8 cellular contexts compared by ENCODE assay signal in genomic region chr12:56635539-56636117, GRCh38. TPM values are rescaled to one million over a fixed set of nuclear protein-coding genes. Genes with fewer than 3 reads are reported as not detected.
DNase-seq lines count a peak whose midpoint lies in the region; ATAC-seq and TF ChIP-seq lines count a peak whose summit lies in the region.

No MANE protein-coding gene starts in this region.

- H3K4me3 ChIP-seq in left ventricle myocardium inferior (peak overlapping the region; percentile 87), left lung (peak overlapping the region; percentile 82 to 90), thoracic aorta (peak overlapping the region; percentile 81)

- no peak for DNase-seq in left ventricle myocardium inferior
- no peak for DNase-seq in left ventricle myocardium superior
- DNase-seq in left lung, result no peak
- DNase-seq in thoracic aorta (ENCODE audit: low spot score), result no peak
- DNase-seq in HK-2 (ENCODE audit: unreplicated experiment), result no peak
- no peak for DNase-seq in NCI-H1092 (lab: John Stamatoyannopoulos, UW)

- peaks cover 92% of the 10 kb centered on the region for H3K4me1 ChIP-seq in left ventricle myocardium inferior
- peaks cover 26 to 60% of the 10 kb centered on the region in 2 donors for H3K4me1 ChIP-seq in left lung
- H3K4me1 ChIP-seq in thoracic aorta (ENCODE audit: control insufficient read depth in 1 of 2, low read depth in 2 of 2), result peaks cover 39 to 43% of the 10 kb centered on the region in 2 donors

- WGBS in adipose tissue, 3 donors, result 0 to 2% (median 1%) methylated on average over 11 of the region's 11 CpGs

- TF ChIP-seq CTCF in left ventricle myocardium inferior (IDR thresholded peaks at IDR 0.05; ENCODE audit: borderline replicate concordance) (no peak), left lung (IDR thresholded peaks at IDR 0.05) (no peak), thoracic aorta (IDR thresholded peaks at IDR 0.05) (no peak)

- H3K27ac ChIP-seq in left ventricle myocardium inferior (replicated peaks), result peak overlapping the region; percentile 97
- peak overlapping the region; percentile 14 for H3K27ac ChIP-seq in adipose tissue (ENCODE audit: low read depth, low read length)
- H3K27ac ChIP-seq in left lung, result peak overlapping the region; percentile 93 to 97
- H3K27ac ChIP-seq in thoracic aorta, result peak overlapping the region; percentile 87 to 88

- H3K27me3 ChIP-seq in left ventricle myocardium inferior (ENCODE audit: low read depth) (no peaks in the 10 kb centered on the region), left lung (no peaks in the 10 kb centered on the region), thoracic aorta (replicated peaks; ENCODE audit: insufficient read depth) (no peaks in the 10 kb centered on the region)

- intact Hi-C loops in left ventricle myocardium inferior (cut with micrococcal nuclease), result no loop called here
- intact Hi-C loops in left ventricle myocardium superior (cut with micrococcal nuclease), result loop anchor here (10.0 kb wide), 1 partner anchor 111 kb away; the partner anchor contains the start of gene RBMS2
- intact Hi-C loops in left lung (cut with DNase I), result no loop called here

- ATAC-seq in left ventricle myocardium superior, result no peak
- no peak for ATAC-seq in left lung
- ATAC-seq in thoracic aorta (ENCODE audit: insufficient number of reproducible peaks, low FRiP score, low read depth), result no peak
- ATAC-seq in HG03045 (IDR thresholded peaks at IDR 0.05; ENCODE audit: unreplicated experiment), result no peak

- no peaks in the 10 kb centered on the region for H3K9me3 ChIP-seq in left ventricle myocardium inferior (replicated peaks)
- no peaks in the 10 kb centered on the region for H3K9me3 ChIP-seq in left lung
- no peaks in the 10 kb centered on the region for H3K9me3 ChIP-seq in thoracic aorta

- H3K36me3 ChIP-seq in left ventricle myocardium inferior, result peaks cover 35% of the 10 kb centered on the region
- peaks cover 6 to 32% of the 10 kb centered on the region in 2 donors for H3K36me3 ChIP-seq in left lung
- H3K36me3 ChIP-seq in thoracic aorta, result peaks cover 29% of the 10 kb centered on the region

RNA-seq across cellular contexts. Expression of gene BAZ2A, which starts 5.5 kb away (rescaled TPM):
- total RNA-seq in left ventricle myocardium inferior, result 39.1 TPM
- 34.7 TPM for total RNA-seq in left ventricle myocardium superior
- 10 to 100 TPM; 18.9 to 56.0 (median 29.3) TPM for polyA plus RNA-seq in adipose tissue
- 10 to 100 TPM; 91.0 to 96.0 TPM for total RNA-seq in left lung
- total RNA-seq in thoracic aorta, result 100 to 1,000 TPM in 1 of 2 donors, 10 to 100 TPM in 1; 84.5 to 172 TPM

RNA-seq across cellular contexts. Expression of gene ATP5F1B, which starts 10.2 kb away (rescaled TPM):
- total RNA-seq in left ventricle myocardium inferior (3,068 TPM), left ventricle myocardium superior (3,327 TPM), left lung (100 to 1,000 TPM; 433 to 487 TPM), thoracic aorta (100 to 1,000 TPM; 198 to 226 TPM)
- polyA plus RNA-seq in adipose tissue, result 100 to 1,000 TPM; 365 to 916 (median 482) TPM

RNA-seq across cellular contexts. Expression of gene PTGES3, which starts 52.5 kb away (rescaled TPM):
- total RNA-seq in left ventricle myocardium inferior, result 136 TPM
- total RNA-seq in left ventricle myocardium superior, result 137 TPM
- polyA plus RNA-seq in adipose tissue, result 100 to 1,000 TPM in 1 of 3 donors, 10 to 100 TPM in 2; 70.2 to 165 (median 99.6) TPM
- 100 to 1,000 TPM; 164 to 210 TPM for total RNA-seq in left lung
- total RNA-seq in thoracic aorta, result 10 to 100 TPM; 70.4 to 97.6 TPM

Comparison
In these comparisons a context has a peak if more than half of its experiments do, and no peak if none do; other contexts are left out.
1. H3K27ac ChIP-seq: peak in every context shown above with its lines; median percentile 97 in left ventricle myocardium inferior; 95 in left lung; 88 in thoracic aorta; 14 in adipose tissue.